7 cellular contexts compared by ENCODE assay signal in the genomic region with DNA sequence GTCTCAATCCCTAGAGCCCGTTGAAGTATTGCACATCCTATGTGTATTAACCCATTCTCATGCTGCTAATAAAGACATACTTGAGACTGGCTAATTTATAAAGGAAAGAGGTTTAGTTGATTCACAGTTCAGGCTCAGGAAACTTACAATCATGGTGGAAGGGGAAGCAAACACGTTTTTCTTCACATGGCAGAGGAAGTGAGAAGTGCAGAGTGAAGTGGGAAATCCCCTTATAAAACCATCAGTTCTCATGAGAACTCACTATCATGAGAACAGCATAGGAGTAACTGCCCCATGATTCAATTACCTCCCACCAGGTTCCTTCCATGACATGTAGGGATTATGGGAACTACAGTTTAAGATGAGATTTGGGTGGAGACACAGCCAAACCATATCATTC.
A peak's percentile ranks its signal among the peaks of the same experiment; 100 is the strongest.
DNase-seq lines count a peak whose midpoint lies in the region; ATAC-seq, FAIRE-seq and TF ChIP-seq lines count a peak whose summit lies in the region.
"Not testable (repeated sequence)": the region's sequence is repeated elsewhere in the genome, so short reads cannot be mapped to it uniquely, and the experiment has no call there.

No MANE protein-coding gene starts in this region.

- not testable (repeated sequence) for H4K20me1 ChIP-seq in GM12878 (ENCODE audit: control insufficient read depth, insufficient read depth)

- H3K27me3 Mint-ChIP-seq in activated CD4-positive, alpha-beta T cell treated with anti-CD3 and anti-CD28 coated beads for 36 hours; natural killer cell treated with Interleukin-12 subunit alpha and Interleukin-12 subunit beta and Interleukin-15 and Interleukin-18, amount 100 ng/mL, for 72 hours: not testable (repeated sequence)

- not testable (repeated sequence) for H3K27me3 ChIP-seq in GM12878 (replicated peaks in 1 of 2; ENCODE audit: control insufficient read depth in 2 of 2, insufficient read depth in 2 of 2, low read length in 1 of 2)

- not testable (repeated sequence) for H3K36me3 Mint-ChIP-seq in activated CD4-positive, alpha-beta T cell treated with anti-CD3 and anti-CD28 coated beads for 36 hours (ENCODE audit: low read depth)
- H3K36me3 Mint-ChIP-seq in natural killer cell treated with Interleukin-12 subunit alpha and Interleukin-12 subunit beta and Interleukin-15 and Interleukin-18, amount 100 ng/mL, for 72 hours: peaks cover 28% of the 10 kb centered on the region

- H3K4me1 Mint-ChIP-seq in activated CD4-positive, alpha-beta T cell treated with anti-CD3 and anti-CD28 coated beads for 36 hours: peaks cover 22% of the 10 kb centered on the region
- peaks cover 15 to 24% of the 10 kb centered on the region in 2 donors for H3K4me1 Mint-ChIP-seq in natural killer cell treated with Interleukin-12 subunit alpha and Interleukin-12 subunit beta and Interleukin-15 and Interleukin-18, amount 100 ng/mL, for 72 hours (ENCODE audit: low read depth in 2 of 2)

- H3K79me2 ChIP-seq in GM12878 (ENCODE audit: control insufficient read depth, insufficient read depth, low read length): not testable (repeated sequence)

- 47% methylated on average over 2 of the region's 2 CpGs for WGBS in GM12878 (ENCODE audit: insufficient coverage, insufficient replicate concordance, low lambda C conversion rate, missing lambda C conversion rate)

- not testable (repeated sequence) for TF ChIP-seq EP300 in GM12878 (IDR thresholded peaks at IDR 0.05; ENCODE audit: borderline replicate concordance in 1 of 2, control insufficient read depth in 1 of 2, low read depth in 2 of 2, low read length in 2 of 2)

- not testable (repeated sequence) for H3K4me2 ChIP-seq in GM12878 (ENCODE audit: control insufficient read depth, insufficient read depth)

- H3K9me3 Mint-ChIP-seq in activated CD4-positive, alpha-beta T cell treated with anti-CD3 and anti-CD28 coated beads for 36 hours (ENCODE audit: low read depth): peaks cover 12% of the 10 kb centered on the region
- H3K9me3 Mint-ChIP-seq in natural killer cell treated with Interleukin-12 subunit alpha and Interleukin-12 subunit beta and Interleukin-15 and Interleukin-18, amount 100 ng/mL, for 72 hours: not testable (repeated sequence)

- CTCF ChIA-PET in activated CD4-positive, alpha-beta T cell treated with anti-CD3 and anti-CD28 coated beads for 36 hours (lab: Charles Lee); GM12878 (lab: Yijun Ruan, JAX): not testable (repeated sequence)

- 0 out of 2 replicates have a peak, but pooled peaks have one; percentile 9 for TF ChIP-seq RAD21 in GM12878 (IDR thresholded peaks at IDR 0.05; ENCODE audit: insufficient read depth, low read depth, low read length)

- H3K9ac ChIP-seq in GM12878 (ENCODE audit: control insufficient read depth, insufficient read depth, low read length): not testable (repeated sequence)

- TF ChIP-seq CTCF in GM12878 (IDR thresholded peaks at IDR 0.05 in 2 of 3, conservative IDR thresholded peaks at IDR 0.05 in 1 of 3; ENCODE audit: control insufficient read depth in 2 of 3, extremely low read depth in 1 of 3, insufficient read depth in 1 of 3, low read depth in 3 of 3, low read length in 3 of 3): not testable (repeated sequence)

- ATAC-seq in GM18502 (IDR thresholded peaks at IDR 0.05; ENCODE audit: poor library complexity, unreplicated experiment) (peak; percentile 65), GM21381 (IDR thresholded peaks at IDR 0.05; ENCODE audit: unreplicated experiment) (peak; percentile 43), HG03159 (IDR thresholded peaks at IDR 0.05; ENCODE audit: unreplicated experiment) (peak; percentile 64), GM12878 (peak; percentile 67)
- not testable (repeated sequence) for ATAC-seq in activated CD4-positive, alpha-beta T cell treated with anti-CD3 and anti-CD28 coated beads for 36 hours
- peak; percentile 45 to 57 for ATAC-seq in natural killer cell treated with Interleukin-12 subunit alpha and Interleukin-12 subunit beta and Interleukin-15 and Interleukin-18, amount 100 ng/mL, for 72 hours

- H3K4me3 ChIP-seq in GM12878: not testable (repeated sequence)

- not testable (repeated sequence) for TF ChIP-seq POLR2A in GM12878 (IDR thresholded peaks at IDR 0.05; ENCODE audit: low read depth, low read length)

- not testable (repeated sequence) for FAIRE-seq in GM12878 (lab: Jason Lieb, UNC)

- intact Hi-C loops in activated CD4-positive, alpha-beta T cell treated with anti-CD3 and anti-CD28 coated beads for 36 hours (cut with DNase I, micrococcal nuclease): loop anchor here in 1 of 2 experiments (5.0 kb wide), 1 partner anchor 66 kb away; no protein-coding TSS in a partner anchor
- intact Hi-C loops in GM12878 (cut with micrococcal nuclease; ENCODE audit: unreplicated experiment): loop anchor here (5.0 kb wide), 1 partner anchor 61 kb away; no protein-coding TSS in a partner anchor

- DNase-seq in NOMO-1 treated with DMSO at 0.1 percent for 48 hours (lab: John Stamatoyannopoulos, UW; ENCODE audit: unreplicated experiment): peak; percentile 29
- not testable (repeated sequence) for DNase-seq in activated CD4-positive, alpha-beta T cell treated with anti-CD3 and anti-CD28 coated beads for 36 hours; natural killer cell treated with Interleukin-12 subunit alpha and Interleukin-12 subunit beta and Interleukin-15 and Interleukin-18, amount 100 ng/mL, for 72 hours (ENCODE audit: low spot score)
- DNase-seq in GM12878 (ENCODE audit: low read depth, low spot score): peak; percentile 30

- not testable (repeated sequence) for H3K4me1 ChIP-seq in GM12878 (ENCODE audit: control insufficient read depth, insufficient read depth, low read length)

- peak overlapping the region; percentile 42 for H3K27ac Mint-ChIP-seq in activated CD4-positive, alpha-beta T cell treated with anti-CD3 and anti-CD28 coated beads for 36 hours
- peak overlapping the region; percentile 49 to 66 for H3K27ac Mint-ChIP-seq in natural killer cell treated with Interleukin-12 subunit alpha and Interleukin-12 subunit beta and Interleukin-15 and Interleukin-18, amount 100 ng/mL, for 72 hours

- BruUV-seq in GM12878 (replicated peaks; lab: Mats Ljungman, UMichigan): not testable (repeated sequence)

- in situ Hi-C loops in GM12878 (cut with MboI): not testable (repeated sequence)

- not testable (repeated sequence) for H3K4me3 Mint-ChIP-seq in activated CD4-positive, alpha-beta T cell treated with anti-CD3 and anti-CD28 coated beads for 36 hours
- peak overlapping the region; percentile 0 for H3K4me3 Mint-ChIP-seq in natural killer cell treated with Interleukin-12 subunit alpha and Interleukin-12 subunit beta and Interleukin-15 and Interleukin-18, amount 100 ng/mL, for 72 hours

- SMC1A ChIA-PET in GM12878 (lab: Charles Lee; ENCODE audit: uncharacterized antibody, unreplicated experiment): interaction anchor here (1.1 to 6.4 kb wide), 6 partner anchors 14 to 192 kb away, joined by 3 to 69 read pairs (median 31); no protein-coding TSS in a partner anchor

- H3K9me3 ChIP-seq in GM12878 (replicated peaks; ENCODE audit: control insufficient read depth, insufficient read depth, low read length): not testable (repeated sequence)

- H3K27ac ChIP-seq in GM12878 (ENCODE audit: control insufficient read depth, insufficient read depth): not testable (repeated sequence)

- H3K36me3 ChIP-seq in GM12878 (ENCODE audit: control insufficient read depth in 2 of 2, insufficient read depth in 2 of 2, low read length in 1 of 2): not testable (repeated sequence)

- H2AFZ ChIP-seq in GM12878 (ENCODE audit: control insufficient read depth, low read depth, low read length): not testable (repeated sequence)

- RAD21 ChIA-PET in GM12878 (lab: Charles Lee; ENCODE audit: unreplicated experiment): interaction anchor here (0.7 to 1.8 kb wide), 4 partner anchors 44 to 65 kb away, joined by 3 to 5 read pairs (median 3); no protein-coding TSS in a partner anchor

- POLR2A ChIA-PET in activated CD4-positive, alpha-beta T cell treated with anti-CD3 and anti-CD28 coated beads for 36 hours (lab: Charles Lee): not testable (repeated sequence)
- POLR2A ChIA-PET in GM12878 (lab: Charles Lee): interaction anchor here (1.3 to 3.6 kb wide), 2 partner anchors 15 to 44 kb away, joined by 5 to 14 read pairs; no protein-coding TSS in a partner anchor

TF ChIP-seq in GM12878, 131 proteins besides CTCF, POLR2A, EP300 and RAD21 (continues in another document):
- TF ChIP-seq RELA (IDR thresholded peaks at IDR 0.05; ENCODE audit: borderline replicate concordance, partially characterized antibody): peak; percentile 20
- 0 out of 2 replicates have a peak, but pooled peaks have one; percentile 34 for TF ChIP-seq YY1 (IDR thresholded peaks at IDR 0.05; ENCODE audit: low read depth, low read length)
- TF ChIP-seq RUNX3 (IDR thresholded peaks at IDR 0.05; ENCODE audit: low read length): peak; percentile 35; the same call in 1 of the 2 replicates
- 0 out of 2 replicates have a peak, but pooled peaks have one; percentile 37 for TF ChIP-seq EED (IDR thresholded peaks at IDR 0.05; ENCODE audit: low read depth)
- peak; percentile 43 for TF ChIP-seq MEF2B (IDR thresholded peaks at IDR 0.05; ENCODE audit: partially characterized antibody, poor library complexity, severe bottlenecking)
- TF ChIP-seq IKZF2 (IDR thresholded peaks at IDR 0.05): peak; percentile 46 to 65; a peak in 2 of 4 replicates
- 0 out of 2 replicates have a peak, but pooled peaks have one; percentile 50 for TF ChIP-seq DPF2 (IDR thresholded peaks at IDR 0.05)
- 0 out of 2 replicates have a peak, but pooled peaks have one; percentile 11 for TF ChIP-seq ATF7 (IDR thresholded peaks at IDR 0.05; ENCODE audit: low read depth)
- TF ChIP-seq, protein P1, sequence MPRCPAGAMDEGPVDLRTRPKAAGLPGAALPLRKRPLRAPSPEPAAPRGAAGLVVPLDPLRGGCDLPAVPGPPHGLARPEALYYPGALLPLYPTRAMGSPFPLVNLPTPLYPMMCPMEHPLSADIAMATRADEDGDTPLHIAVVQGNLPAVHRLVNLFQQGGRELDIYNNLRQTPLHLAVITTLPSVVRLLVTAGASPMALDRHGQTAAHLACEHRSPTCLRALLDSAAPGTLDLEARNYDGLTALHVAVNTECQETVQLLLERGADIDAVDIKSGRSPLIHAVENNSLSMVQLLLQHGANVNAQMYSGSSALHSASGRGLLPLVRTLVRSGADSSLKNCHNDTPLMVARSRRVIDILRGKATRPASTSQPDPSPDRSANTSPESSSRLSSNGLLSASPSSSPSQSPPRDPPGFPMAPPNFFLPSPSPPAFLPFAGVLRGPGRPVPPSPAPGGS (IDR thresholded peaks at IDR 0.05; ENCODE audit: borderline replicate concordance, insufficient read depth, low read depth, low read length, poor library complexity, severe bottlenecking): peak; percentile 36
- TF ChIP-seq SPI1 (IDR thresholded peaks at IDR 0.05; ENCODE audit: borderline replicate concordance, insufficient read depth, low read depth, low read length): peak; percentile 84
